Comparison of ENCODE assay signal across 8 cellular contexts in the genomic region with DNA sequence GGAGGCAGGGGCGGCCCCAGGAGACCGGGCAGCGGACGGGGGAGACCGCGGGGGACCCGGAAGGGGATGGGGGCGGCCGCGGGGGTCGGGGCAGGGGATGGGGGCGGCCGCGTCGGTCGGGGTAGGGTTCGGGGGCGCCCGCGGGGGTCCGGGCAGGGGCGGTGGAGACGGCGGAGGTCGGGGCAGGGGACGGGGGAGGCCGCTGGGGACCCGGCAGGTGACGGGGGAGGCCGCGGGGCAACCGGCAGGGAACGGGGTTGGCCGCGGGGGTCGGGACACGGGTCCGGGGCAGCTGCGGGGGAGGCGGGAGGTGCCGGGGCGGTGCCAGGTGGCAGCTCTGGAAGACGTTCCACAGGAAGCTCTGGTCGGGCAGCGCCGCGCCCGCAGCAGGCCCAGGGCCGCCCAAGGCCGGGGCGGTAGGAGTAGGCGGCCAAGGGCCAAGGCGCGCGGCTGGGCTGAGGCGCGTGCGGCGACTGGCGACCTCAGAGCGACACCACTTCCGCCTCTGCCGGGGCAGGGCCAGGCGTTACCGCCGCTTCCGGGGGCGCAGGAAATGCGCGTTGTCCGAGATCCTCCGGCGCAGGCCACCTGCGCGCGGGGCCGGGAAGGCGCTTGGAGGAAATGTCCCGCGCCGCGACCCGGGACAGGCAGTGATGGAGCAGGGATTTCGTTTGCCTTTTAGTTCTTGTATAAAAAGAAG. TPM values are rescaled to one million over a fixed set of nuclear protein-coding genes. Genes with fewer than 3 reads are reported as not detected.
DNase-seq lines count a peak whose midpoint lies in the region; ATAC-seq lines count a peak whose summit lies in the region.
"Not testable (repeated sequence)": the region's sequence is repeated elsewhere in the genome, so short reads cannot be mapped to it uniquely, and the experiment has no call there.

No MANE protein-coding gene starts in this region.

- ATAC-seq in GM21360 (IDR thresholded peaks at IDR 0.05; ENCODE audit: unreplicated experiment) (peak; percentile 93), HG03432 (IDR thresholded peaks at IDR 0.05; ENCODE audit: unreplicated experiment) (peak; percentile 99), T-cell (replicated peaks in 1 of 4) (peak; percentile 91 to 94 (median 93))
- peak; percentile 94 for ATAC-seq in activated naive CD8-positive, alpha-beta T cell treated with anti-CD3 and anti-CD28 coated beads, Interleukin-2, amount 10 ng/mL, durations not matched to agents 7 days and 5 days (ENCODE audit: low read depth)
- peak; percentile 99 for ATAC-seq in natural killer cell treated with Interleukin-12 subunit alpha and Interleukin-12 subunit beta and Interleukin-15 and Interleukin-18, amount 100 ng/mL, for 72 hours

- H3K9me3 Mint-ChIP-seq in T-cell; activated naive CD8-positive, alpha-beta T cell treated with anti-CD3 and anti-CD28 coated beads, Interleukin-2, amount 10 ng/mL, durations not matched to agents 7 days and 5 days; natural killer cell treated with Interleukin-12 subunit alpha and Interleukin-12 subunit beta and Interleukin-15 and Interleukin-18, amount 100 ng/mL, for 72 hours: not testable (repeated sequence)

- not testable (repeated sequence) for H3K36me3 Mint-ChIP-seq in T-cell; activated naive CD8-positive, alpha-beta T cell treated with anti-CD3 and anti-CD28 coated beads, Interleukin-2, amount 10 ng/mL, durations not matched to agents 7 days and 5 days; natural killer cell treated with Interleukin-12 subunit alpha and Interleukin-12 subunit beta and Interleukin-15 and Interleukin-18, amount 100 ng/mL, for 72 hours

- not testable (repeated sequence) for H3K27me3 Mint-ChIP-seq in T-cell; activated naive CD8-positive, alpha-beta T cell treated with anti-CD3 and anti-CD28 coated beads, Interleukin-2, amount 10 ng/mL, durations not matched to agents 7 days and 5 days; natural killer cell treated with Interleukin-12 subunit alpha and Interleukin-12 subunit beta and Interleukin-15 and Interleukin-18, amount 100 ng/mL, for 72 hours

- CTCF ChIA-PET in T-cell (lab: Charles Lee), result not testable (repeated sequence)

- DNase-seq in D341Med (ENCODE audit: low spot score) (peak; percentile 89), T-cell (peak in 31 of 34 experiments; percentile 25 to 76 (median 48)), globus pallidus (ENCODE audit: low spot score) (peak; percentile 69)
- peak; percentile 87 for DNase-seq in activated naive CD8-positive, alpha-beta T cell treated with anti-CD3 and anti-CD28 coated beads, Interleukin-2, amount 10 ng/mL, durations not matched to agents 7 days and 5 days
- peak; percentile 93 for DNase-seq in natural killer cell treated with Interleukin-12 subunit alpha and Interleukin-12 subunit beta and Interleukin-15 and Interleukin-18, amount 100 ng/mL, for 72 hours (ENCODE audit: low spot score)
- peak; percentile 71 to 72 for DNase-seq in stimulated activated CD8-positive, alpha-beta memory T cell treated with anti-CD3 and anti-CD28 coated beads, Interleukin-2, amount 100 ng/mL, for 48 hours (ENCODE audit: low read depth in 2 of 2)

- peaks cover 30 to 34% (median 31%) of the 10 kb centered on the region in 3 donors for H3K4me1 Mint-ChIP-seq in T-cell
- H3K4me1 Mint-ChIP-seq in activated naive CD8-positive, alpha-beta T cell treated with anti-CD3 and anti-CD28 coated beads, Interleukin-2, amount 10 ng/mL, durations not matched to agents 7 days and 5 days, result peaks cover 20% of the 10 kb centered on the region
- H3K4me1 Mint-ChIP-seq in natural killer cell treated with Interleukin-12 subunit alpha and Interleukin-12 subunit beta and Interleukin-15 and Interleukin-18, amount 100 ng/mL, for 72 hours (ENCODE audit: low read depth in 2 of 2), result peaks cover 5 to 11% of the 10 kb centered on the region in 2 donors

- peak overlapping the region; percentile 75 to 88 for H3K27ac Mint-ChIP-seq in T-cell
- not testable (repeated sequence) for H3K27ac Mint-ChIP-seq in activated naive CD8-positive, alpha-beta T cell treated with anti-CD3 and anti-CD28 coated beads, Interleukin-2, amount 10 ng/mL, durations not matched to agents 7 days and 5 days
- peak overlapping the region in 1 of 2 donors; percentile 47 for H3K27ac Mint-ChIP-seq in natural killer cell treated with Interleukin-12 subunit alpha and Interleukin-12 subunit beta and Interleukin-15 and Interleukin-18, amount 100 ng/mL, for 72 hours

- H3K4me3 Mint-ChIP-seq in T-cell, result peak overlapping the region; percentile 78 to 82 (median 80)
- peak overlapping the region; percentile 51 for H3K4me3 Mint-ChIP-seq in activated naive CD8-positive, alpha-beta T cell treated with anti-CD3 and anti-CD28 coated beads, Interleukin-2, amount 10 ng/mL, durations not matched to agents 7 days and 5 days
- H3K4me3 Mint-ChIP-seq in natural killer cell treated with Interleukin-12 subunit alpha and Interleukin-12 subunit beta and Interleukin-15 and Interleukin-18, amount 100 ng/mL, for 72 hours, result peak overlapping the region; percentile 54

- POLR2A ChIA-PET in T-cell (lab: Charles Lee); activated naive CD8-positive, alpha-beta T cell treated with anti-CD3 and anti-CD28 coated beads, Interleukin-2, amount 10 ng/mL, durations not matched to agents 7 days and 5 days (lab: Charles Lee): not testable (repeated sequence)

RNA-seq across cellular contexts. Expression of a gene that starts 45.9 kb away (rescaled TPM):
- total RNA-seq in T-cell, result 100 to 1,000 TPM; 159 to 198 (median 181) TPM
- 100 to 1,000 TPM; 136 to 166 TPM for total RNA-seq in activated naive CD8-positive, alpha-beta T cell treated with anti-CD3 and anti-CD28 coated beads, Interleukin-2, amount 10 ng/mL, durations not matched to agents 7 days and 5 days
- total RNA-seq in natural killer cell treated with Interleukin-12 subunit alpha and Interleukin-12 subunit beta and Interleukin-15 and Interleukin-18, amount 100 ng/mL, for 72 hours, result 100 to 1,000 TPM in 1 of 2 donors, 10 to 100 TPM in 1; 63.5 to 116 TPM

Comparison
In these comparisons a context has a peak if more than half of its experiments do, and no peak if none do; other contexts are left out.
1. Peak in every context shown above with its lines: DNase-seq and ATAC-seq.